In genomic region chr2:234961784-234962183, GRCh38 we compare ENCODE assay signal across 32 cellular contexts. TPM values are rescaled to one million over a fixed set of nuclear protein-coding genes. Genes with fewer than 3 reads are reported as not detected.
"Had no signal": no experiment of that assay in that cellular context is flagged by ENCODE, and none has a peak within 500 bp of the region (broad histone marks: within the 10 kb centered on the region; RNA-seq: fewer than 3 reads in every experiment).

No MANE protein-coding gene starts in this region.

- DNase-seq: activated CD4-positive, alpha-beta T cell treated with anti-CD3 and anti-CD28 coated beads for 48 hours; activated CD4-positive, alpha-beta T cell treated with anti-CD3 and anti-CD28 coated beads, Interleukin-2, amount 50 U/mL, for 48 hours; activated CD8-positive, alpha-beta memory T cell treated with anti-CD3 and anti-CD28 coated beads, Interleukin-2, amount 50 U/mL, for 4 hours; activated gamma-delta T cell treated with Interleukin-2 at 50 U/mL for 16 hours; activated naive CD4-positive, alpha-beta T cell treated with anti-CD3 and anti-CD28 coated beads, Interleukin-2, amount 50 U/mL, for 16 hours; activated T-cell treated with anti-CD3 and anti-CD28 coated beads, Interleukin-2, amount 50 U/mL, for 1 hour; amniotic stem cell; central memory CD4-positive, alpha-beta T cell; dermis blood vessel endothelial cell; effector CD8-positive, alpha-beta T cell; gastrocnemius medialis; glutamatergic neuron; left cardiac atrium; left ventricle myocardium superior; naive B cell; nephron progenitor cell; psoas muscle; stimulated activated CD4-positive, alpha-beta T cell treated with anti-CD3 and anti-CD28 coated beads, Interleukin-15, amount 100 ng/mL, for 24 hours; stimulated activated CD4-positive, alpha-beta T cell treated with anti-CD3 and anti-CD28 coated beads, Interleukin-2, amount 100 ng/mL, for 24 hours; stimulated activated naive B cell treated with anti-CD40 and anti-IgM and Interleukin-4, amounts not matched to agents 10 μg/mL and 1 μg/mL and 100 μg/mL, for 72 hours; stomach; T-helper 1 cell had no signal

- H3K4me3 Mint-ChIP-seq: activated T-helper 1 cell treated with anti-CD3 and anti-CD28 coated beads, Interleukin-12 subunit alpha, Interleukin-12 subunit beta, Interleukin-2, Interleukin-4 antibody, amounts not matched to agents 30 ng/mL and 10 ng/mL and 1 ng/mL, durations not matched to agents 14 hours and 24 hours and 36 hours; mesothelial cell of epicardium; naive B cell; nephron progenitor cell; stimulated activated naive B cell treated with anti-CD40 and anti-IgM and Interleukin-4, amounts not matched to agents 10 μg/mL and 1 μg/mL and 100 μg/mL, for 72 hours had no signal

- H3K9me3 ChIP-seq: gastrocnemius medialis, neutrophil, ovary, psoas muscle, stomach, suprapubic skin, tibial artery had no signal

- H3K36me3 Mint-ChIP-seq: naive B cell had no signal

- H3K27me3 ChIP-seq: gastrocnemius medialis, ovary, stomach, suprapubic skin, tibial artery had no signal

- H3K4me3 ChIP-seq: gastrocnemius medialis, ovary, psoas muscle, smooth muscle cell, stomach, suprapubic skin, tibial artery had no signal

- ATAC-seq: activated CD4-positive, CD25-positive, alpha-beta regulatory T cell treated with anti-CD3 and anti-CD28 coated beads, Interleukin-2, amount 50 U/mL, for 24 hours; gastrocnemius medialis; left cardiac atrium; left ventricle myocardium superior; psoas muscle; stimulated activated naive B cell treated with anti-CD40 and anti-IgM and Interleukin-4, amounts not matched to agents 10 μg/mL and 1 μg/mL and 100 μg/mL, for 72 hours had no signal

- H3K36me3 ChIP-seq: gastrocnemius medialis, neutrophil, ovary, stomach, suprapubic skin, tibial artery had no signal

- H3K27ac ChIP-seq: neutrophil, ovary, suprapubic skin, tibial artery, VCaP had no signal

- H3K27ac Mint-ChIP-seq: activated T-helper 1 cell treated with anti-CD3 and anti-CD28 coated beads, Interleukin-12 subunit alpha, Interleukin-12 subunit beta, Interleukin-2, Interleukin-4 antibody, amounts not matched to agents 30 ng/mL and 10 ng/mL and 1 ng/mL, durations not matched to agents 14 hours and 24 hours and 36 hours; mesothelial cell of epicardium; naive B cell; nephron progenitor cell; stimulated activated naive B cell treated with anti-CD40 and anti-IgM and Interleukin-4, amounts not matched to agents 10 μg/mL and 1 μg/mL and 100 μg/mL, for 72 hours had no signal

- H3K9me3 Mint-ChIP-seq: activated T-helper 1 cell treated with anti-CD3 and anti-CD28 coated beads, Interleukin-12 subunit alpha, Interleukin-12 subunit beta, Interleukin-2, Interleukin-4 antibody, amounts not matched to agents 30 ng/mL and 10 ng/mL and 1 ng/mL, durations not matched to agents 14 hours and 24 hours and 36 hours; mesothelial cell of epicardium; naive B cell; stimulated activated naive B cell treated with anti-CD40 and anti-IgM and Interleukin-4, amounts not matched to agents 10 μg/mL and 1 μg/mL and 100 μg/mL, for 72 hours had no signal

RNA-seq across cellular contexts. Expression of gene SH3BP4, which starts 10.0 kb away (rescaled TPM):
- total RNA-seq: activated CD8-positive, alpha-beta memory T cell treated with anti-CD3 and anti-CD28 coated beads for 36 hours had no signal
